1 cellular context compared by ENCODE assay signal in the genomic region with DNA sequence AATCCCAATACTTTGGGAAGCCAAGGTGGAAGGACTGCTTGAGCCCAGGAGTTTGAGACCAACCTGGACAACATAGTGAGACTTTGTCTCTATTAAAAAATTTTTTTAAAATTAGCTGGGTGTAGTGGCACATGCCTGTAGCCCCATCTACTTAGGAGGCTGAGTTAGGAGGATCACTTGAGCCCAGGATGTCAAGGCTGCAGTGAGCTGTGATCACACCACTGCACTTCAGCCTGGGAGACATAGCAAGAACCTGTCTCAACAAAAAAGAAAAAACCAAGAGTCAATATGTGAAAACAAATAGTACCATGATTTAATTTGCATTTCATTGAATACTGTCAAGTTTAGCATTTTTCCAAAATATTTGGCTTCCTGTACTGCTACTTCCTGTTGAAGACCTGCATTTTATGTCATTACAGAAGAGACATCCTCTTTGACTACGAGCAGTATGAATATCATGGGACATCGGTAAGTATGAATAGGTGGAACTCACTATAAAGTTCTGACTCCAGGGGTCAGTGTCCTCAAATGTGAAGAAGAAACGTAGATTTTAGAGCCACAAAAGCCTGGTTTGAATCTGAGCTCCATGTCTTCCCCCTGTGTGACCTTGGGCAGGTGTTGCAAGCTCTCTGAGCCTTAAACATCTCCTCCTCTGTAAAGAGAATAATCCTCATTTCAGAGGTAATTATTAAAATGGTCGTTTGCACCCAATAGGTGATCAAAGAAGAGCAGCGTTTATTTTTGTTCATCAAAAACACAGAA.
TF ChIP-seq lines count a peak whose summit lies in the region.

No MANE protein-coding gene starts in this region.

TF ChIP-seq in HCT116, 20 proteins besides CTCF, POLR2A, EP300 and RAD21:
- no peak for TF ChIP-seq FOSL1 (IDR thresholded peaks at IDR 0.05; ENCODE audit: low read depth)
- no peak for TF ChIP-seq POLR2AphosphoS5 (IDR thresholded peaks at IDR 0.05; ENCODE audit: low read depth, low read length)
- no peak for TF ChIP-seq ZFX (IDR thresholded peaks at IDR 0.05)
